ENCODE assay signal across 1 cellular context in genomic region chr2:11941201-11942041, GRCh38.
TF ChIP-seq lines count a peak whose summit lies in the region.

No MANE protein-coding gene starts in this region.

TF ChIP-seq in K562, 482 proteins besides CTCF, POLR2A, EP300 and RAD21 (continued from another document and continues in another):
- TF ChIP-seq RNF219 (CRISPR knock-in tag; IDR thresholded peaks at IDR 0.05) (0 out of 2 replicates have a peak, but pooled peaks have one; percentile 29), SIRT6 (IDR thresholded peaks at IDR 0.05; ENCODE audit: low read depth, low read length) (no peak), STAT6 (CRISPR knock-in tag; IDR thresholded peaks at IDR 0.05) (no peak), ZFP91 (CRISPR knock-in tag; IDR thresholded peaks at IDR 0.05) (no peak), PHF21A (IDR thresholded peaks at IDR 0.05; ENCODE audit: borderline replicate concordance, low read depth) (no peak), ZNF134 (CRISPR knock-in tag; conservative IDR thresholded peaks at IDR 0.05) (peak; percentile 71; the same call in 1 of the 2 replicates), USF2 (CRISPR knock-in tag; IDR thresholded peaks at IDR 0.05) (no peak), TFAM (CRISPR knock-in tag; conservative IDR thresholded peaks at IDR 0.05) (no peak), CLOCK (CRISPR knock-in tag; IDR thresholded peaks at IDR 0.05; ENCODE audit: borderline replicate concordance) (no peak), U2AF2 (optimal IDR thresholded peaks at IDR 0.05; ENCODE audit: low read depth, low read length) (no peak), ZNF395 (CRISPR knock-in tag; IDR thresholded peaks at IDR 0.05) (peak; percentile 96), CXXC5 (CRISPR knock-in tag; IDR thresholded peaks at IDR 0.05) (peak; percentile 98), HDAC2 (IDR thresholded peaks at IDR 0.05) (peak; percentile 84), GABPA (tag; conservative IDR thresholded peaks at IDR 0.05; ENCODE audit: low read depth) (peak; percentile 51; the same call in 1 of the 2 replicates), ELK3 (CRISPR knock-in tag; IDR thresholded peaks at IDR 0.05) (no peak), ZKSCAN3 (CRISPR knock-in tag; IDR thresholded peaks at IDR 0.05) (no peak), EP400 (IDR thresholded peaks at IDR 0.05) (peak; percentile 43; the same call in 1 of the 2 replicates), EZH2 (IDR thresholded peaks at IDR 0.05; ENCODE audit: borderline replicate concordance, low read depth, low read length) (no peak), YBX1 (IDR thresholded peaks at IDR 0.05) (no peak), MED1 (CRISPR knock-in tag; IDR thresholded peaks at IDR 0.05; ENCODE audit: borderline replicate concordance) (no peak), TBP (optimal IDR thresholded peaks at IDR 0.05; ENCODE audit: low read depth, low read length) (no peak), ZNF263 (CRISPR knock-in tag; IDR thresholded peaks at IDR 0.05; ENCODE audit: borderline replicate concordance) (no peak), BRCA1 (IDR thresholded peaks at IDR 0.05) (no peak), BRCA1 (CRISPR knock-in tag; IDR thresholded peaks at IDR 0.05) (no peak), KDM2B (CRISPR knock-in tag; IDR thresholded peaks at IDR 0.05) (no peak), RBM34 (IDR thresholded peaks at IDR 0.05; ENCODE audit: borderline replicate concordance, insufficient read depth, low read length) (no peak), ZNF174 (CRISPR knock-in tag; IDR thresholded peaks at IDR 0.05) (no peak), KDM5B (IDR thresholded peaks at IDR 0.05; ENCODE audit: insufficient replicate concordance, low read depth, low read length) (peak; percentile 2), COPS2 (conservative IDR thresholded peaks at IDR 0.05) (no peak), STAG1 (CRISPR knock-in tag; IDR thresholded peaks at IDR 0.05; ENCODE audit: borderline replicate concordance) (no peak), TFAP4 (CRISPR knock-in tag; IDR thresholded peaks at IDR 0.05; ENCODE audit: borderline replicate concordance) (peak; percentile 91), ELF2 (CRISPR knock-in tag; IDR thresholded peaks at IDR 0.05) (no peak), RHOXF2B (CRISPR knock-in tag; conservative IDR thresholded peaks at IDR 0.05) (no peak), CEBPG (CRISPR knock-in tag; IDR thresholded peaks at IDR 0.05) (no peak), CEBPG (tag; conservative IDR thresholded peaks at IDR 0.05 in 1 of 2, IDR thresholded peaks at IDR 0.05 in 1 of 2) (peak; percentile 47 to 57; a peak in 2 of 4 replicates), GTF2E2 (tag; IDR thresholded peaks at IDR 0.05) (no peak), NFE2 (IDR thresholded peaks at IDR 0.05; ENCODE audit: low read depth) (peak; percentile 49; the same call in 1 of the 2 replicates), LCOR (CRISPR knock-in tag; IDR thresholded peaks at IDR 0.05) (peak; percentile 56; the same call in 1 of the 2 replicates), ZBED1 (IDR thresholded peaks at IDR 0.05) (peak; percentile 80; the same call in 1 of the 2 replicates), MXI1 (IDR thresholded peaks at IDR 0.05; ENCODE audit: low read depth, low read length) (peak; percentile 21; the same call in 1 of the 2 replicates), RAD51 (IDR thresholded peaks at IDR 0.05; ENCODE audit: borderline replicate concordance, low read depth) (peak; percentile 37; the same call in 1 of the 2 replicates), CBFA2T3 (IDR thresholded peaks at IDR 0.05) (peak; percentile 99), ZNF431 (CRISPR knock-in tag; IDR thresholded peaks at IDR 0.05) (no peak), NBN (IDR thresholded peaks at IDR 0.05; ENCODE audit: low read depth) (peak; percentile 84), TAL1 (IDR thresholded peaks at IDR 0.05) (peak; percentile 99), MAFF (IDR thresholded peaks at IDR 0.05; ENCODE audit: low read length) (peak; percentile 13; the same call in 1 of the 2 replicates), PRPF4 (IDR thresholded peaks at IDR 0.05; ENCODE audit: insufficient read depth, low read depth, low read length, poor library complexity, severe bottlenecking) (no peak), AFF4 (CRISPR knock-in tag; IDR thresholded peaks at IDR 0.05) (0 out of 2 replicates have a peak, but pooled peaks have one; percentile 47), ARID1B (IDR thresholded peaks at IDR 0.05) (peak; percentile 99), TEAD4 (IDR thresholded peaks at IDR 0.05; ENCODE audit: low read length) (peak; percentile 99), TEAD4 (CRISPR knock-in tag; IDR thresholded peaks at IDR 0.05; ENCODE audit: borderline replicate concordance) (no peak), PRMT5 (CRISPR knock-in tag; IDR thresholded peaks at IDR 0.05) (no peak)
